ENCODE assay signal across 21 cellular contexts in genomic region chr14:105328678-105329390, GRCh38. TPM values are rescaled to one million over a fixed set of nuclear protein-coding genes. Genes with fewer than 3 reads are reported as not detected.
DNase-seq lines count a peak whose midpoint lies in the region; ATAC-seq and TF ChIP-seq lines count a peak whose summit lies in the region.
"Had no signal": no experiment of that assay in that cellular context is flagged by ENCODE, and none has a peak within 500 bp of the region (broad histone marks: within the 10 kb centered on the region; RNA-seq: fewer than 3 reads in every experiment).

No MANE protein-coding gene starts in this region.

- ATAC-seq in Right ventricle myocardium superior (ENCODE audit: poor library complexity) (no peak), left ventricle myocardium superior (no peak), right lobe of liver (peak; percentile 68 to 82 (median 72)), GM19452 (IDR thresholded peaks at IDR 0.05; ENCODE audit: unreplicated experiment) (no peak)
- no peak for ATAC-seq in stimulated activated naive B cell treated with anti-CD40 and anti-IgM and Interleukin-4, amounts not matched to agents 10 μg/mL and 1 μg/mL and 100 μg/mL, for 72 hours (replicated peaks)
- ATAC-seq: A549, left colon, PC-3 had no signal

- 59 to 71% (median 63%) methylated on average over 10 to 15 of the region's 15 CpGs for WGBS in adrenal gland, 4 donors
- WGBS in right lobe of liver (ENCODE audit: insufficient coverage, low coverage, low lambda C conversion rate, missing lambda C conversion rate): 29% methylated on average over 7 of the region's 15 CpGs

- H3K9me3 ChIP-seq in adrenal gland (replicated peaks in 1 of 3) (no peaks in the 10 kb centered on the region), right lobe of liver (no peaks in the 10 kb centered on the region)
- H3K9me3 ChIP-seq: A549, ovary, tibial artery had no signal

- H3K4me3 Mint-ChIP-seq in stimulated activated naive B cell treated with anti-CD40 and anti-IgM and Interleukin-4, amounts not matched to agents 10 μg/mL and 1 μg/mL and 100 μg/mL, for 72 hours: no peak overlapping the region
- H3K4me3 Mint-ChIP-seq: CD4-positive, alpha-beta T cell had no signal

- H3K36me3 Mint-ChIP-seq in stimulated activated naive B cell treated with anti-CD40 and anti-IgM and Interleukin-4, amounts not matched to agents 10 μg/mL and 1 μg/mL and 100 μg/mL, for 72 hours: peaks cover 5% of the 10 kb centered on the region in 2 donors

- no peaks in the 10 kb centered on the region for H3K36me3 ChIP-seq in adrenal gland (replicated peaks in 1 of 2)
- no peaks in the 10 kb centered on the region for H3K36me3 ChIP-seq in right lobe of liver
- H3K36me3 ChIP-seq: ovary, tibial artery had no signal

- DNase-seq in Right ventricle myocardium superior (peak; percentile 42), left ventricle myocardium superior (no peak), adrenal gland (peak in 6 of 7 donors; percentile 59 to 79 (median 68)), right lobe of liver (peak in 2 of 3 donors; percentile 59 to 81), hepatic stellate cell (ENCODE audit: low spot score) (no peak)
- DNase-seq in stimulated activated naive B cell treated with anti-CD40 and anti-IgM and Interleukin-4, amounts not matched to agents 10 μg/mL and 1 μg/mL and 100 μg/mL, for 72 hours: no peak
- no peak for DNase-seq in stimulated activated CD4-positive, alpha-beta T cell treated with anti-CD3 and anti-CD28 coated beads, Interleukin-12 subunit alpha, Interleukin-12 subunit beta, amount 100 ng/mL, for 4 hours
- DNase-seq: activated CD4-positive, alpha-beta T cell treated with anti-CD3 and anti-CD28 coated beads, Interleukin-2, amount 50 U/mL, for 1 hour; activated naive CD4-positive, alpha-beta T cell; CD4-positive, alpha-beta T cell; Karpas-422; left colon; NCI-H1417; NCI-H2171; NCI-H82; ovary; PC-3; tibial artery had no signal

- H3K27me3 ChIP-seq in adrenal gland (no peaks in the 10 kb centered on the region), right lobe of liver (no peaks in the 10 kb centered on the region)
- H3K27me3 ChIP-seq: ovary, tibial artery had no signal

- TF ChIP-seq POLR2A in adrenal gland (IDR thresholded peaks at IDR 0.05): no peak
- TF ChIP-seq POLR2A in right lobe of liver (IDR thresholded peaks at IDR 0.05): no peak

- TF ChIP-seq CTCF in adrenal gland (IDR thresholded peaks at IDR 0.05) (no peak), right lobe of liver (IDR thresholded peaks at IDR 0.05) (no peak)

- intact Hi-C loops in Right ventricle myocardium superior (cut with DNase I): no loop called here
- intact Hi-C loops in left ventricle myocardium superior (cut with micrococcal nuclease): no loop called here
- intact Hi-C loops in adrenal gland (cut with DNase I): no loop called here
- intact Hi-C loops in right lobe of liver (cut with DNase I): no loop called here

- H3K27ac ChIP-seq in adrenal gland (peak overlapping the region; percentile 12 to 76 (median 68)), right lobe of liver (no peak overlapping the region)
- H3K27ac ChIP-seq: A549, ovary, SK-N-MC, tibial artery had no signal

- peak overlapping the region; percentile 60 for H3K27ac Mint-ChIP-seq in stimulated activated naive B cell treated with anti-CD40 and anti-IgM and Interleukin-4, amounts not matched to agents 10 μg/mL and 1 μg/mL and 100 μg/mL, for 72 hours
- H3K27ac Mint-ChIP-seq: CD4-positive, alpha-beta T cell had no signal

- H3K9me3 Mint-ChIP-seq in stimulated activated naive B cell treated with anti-CD40 and anti-IgM and Interleukin-4, amounts not matched to agents 10 μg/mL and 1 μg/mL and 100 μg/mL, for 72 hours: no peaks in the 10 kb centered on the region
- H3K9me3 Mint-ChIP-seq: CD4-positive, alpha-beta T cell had no signal

- H3K4me1 Mint-ChIP-seq in stimulated activated naive B cell treated with anti-CD40 and anti-IgM and Interleukin-4, amounts not matched to agents 10 μg/mL and 1 μg/mL and 100 μg/mL, for 72 hours: peaks cover 24 to 39% of the 10 kb centered on the region in 2 donors

- H3K27me3 Mint-ChIP-seq in stimulated activated naive B cell treated with anti-CD40 and anti-IgM and Interleukin-4, amounts not matched to agents 10 μg/mL and 1 μg/mL and 100 μg/mL, for 72 hours: no peaks in the 10 kb centered on the region
- H3K27me3 Mint-ChIP-seq: CD4-positive, alpha-beta T cell had no signal

- H3K4me3 ChIP-seq in adrenal gland: no peak overlapping the region
- no peak overlapping the region for H3K4me3 ChIP-seq in right lobe of liver
- H3K4me3 ChIP-seq: A549, ovary, SK-N-MC, tibial artery had no signal

- H3K4me1 ChIP-seq in adrenal gland (replicated peaks in 1 of 2) (peaks cover 13 to 46% of the 10 kb centered on the region in 2 donors), right lobe of liver (peaks cover 0 to 22% (median 10%) of the 10 kb centered on the region in 4 donors)
- H3K4me1 ChIP-seq: A549 had no signal

RNA-seq across cellular contexts. Expression of gene PACS2, which starts 14.3 kb away (rescaled TPM):
- total RNA-seq in Right ventricle myocardium superior (66.8 TPM), left ventricle myocardium superior (76.2 TPM), adrenal gland (100 to 1,000 TPM in 3 of 8 donors, 10 to 100 TPM in 5; 39.6 to 112 (median 81.1) TPM), right lobe of liver (10 to 100 TPM; 19.8 to 26.7 (median 21.5) TPM)
- polyA plus RNA-seq in adrenal gland: 100 to 1,000 TPM in 1 of 3 donors, 10 to 100 TPM in 2; 20.4 to 221 (median 94.2) TPM

RNA-seq across cellular contexts. Expression of gene BRF1, which starts 28.0 kb away (rescaled TPM):
- total RNA-seq in Right ventricle myocardium superior (17.5 TPM), left ventricle myocardium superior (20.3 TPM), adrenal gland (10 to 100 TPM; 20.0 to 96.9 (median 40.3) TPM), right lobe of liver (10 to 100 TPM; 13.1 to 17.8 (median 16.2) TPM)
- polyA plus RNA-seq in adrenal gland: 10 to 100 TPM; 20.0 to 94.3 (median 35.8) TPM

Comparison
In these comparisons a context has a peak if more than half of its experiments do, and no peak if none do; other contexts are left out.
1. DNase-seq: peak in Right ventricle myocardium superior (single experiment), adrenal gland (6 of 7) and right lobe of liver (2 of 3); none in left ventricle myocardium superior (single experiment), stimulated activated naive B cell treated with anti-CD40 and anti-IgM and Interleukin-4, amounts not matched to agents 10 μg/mL and 1 μg/mL and 100 μg/mL, for 72 hours (single experiment), hepatic stellate cell (single experiment) and stimulated activated CD4-positive, alpha-beta T cell treated with anti-CD3 and anti-CD28 coated beads, Interleukin-12 subunit alpha, Interleukin-12 subunit beta, amount 100 ng/mL, for 4 hours (single experiment).
2. ATAC-seq: peak in right lobe of liver (4 of 4); none in Right ventricle myocardium superior (single experiment), left ventricle myocardium superior (single experiment), stimulated activated naive B cell treated with anti-CD40 and anti-IgM and Interleukin-4, amounts not matched to agents 10 μg/mL and 1 μg/mL and 100 μg/mL, for 72 hours (0 of 2) and GM19452 (single experiment).
3. H3K27ac ChIP-seq: peak in adrenal gland (5 of 5); none in right lobe of liver (0 of 3).